ENCODE assay signal across 1 cellular context in the genomic region with DNA sequence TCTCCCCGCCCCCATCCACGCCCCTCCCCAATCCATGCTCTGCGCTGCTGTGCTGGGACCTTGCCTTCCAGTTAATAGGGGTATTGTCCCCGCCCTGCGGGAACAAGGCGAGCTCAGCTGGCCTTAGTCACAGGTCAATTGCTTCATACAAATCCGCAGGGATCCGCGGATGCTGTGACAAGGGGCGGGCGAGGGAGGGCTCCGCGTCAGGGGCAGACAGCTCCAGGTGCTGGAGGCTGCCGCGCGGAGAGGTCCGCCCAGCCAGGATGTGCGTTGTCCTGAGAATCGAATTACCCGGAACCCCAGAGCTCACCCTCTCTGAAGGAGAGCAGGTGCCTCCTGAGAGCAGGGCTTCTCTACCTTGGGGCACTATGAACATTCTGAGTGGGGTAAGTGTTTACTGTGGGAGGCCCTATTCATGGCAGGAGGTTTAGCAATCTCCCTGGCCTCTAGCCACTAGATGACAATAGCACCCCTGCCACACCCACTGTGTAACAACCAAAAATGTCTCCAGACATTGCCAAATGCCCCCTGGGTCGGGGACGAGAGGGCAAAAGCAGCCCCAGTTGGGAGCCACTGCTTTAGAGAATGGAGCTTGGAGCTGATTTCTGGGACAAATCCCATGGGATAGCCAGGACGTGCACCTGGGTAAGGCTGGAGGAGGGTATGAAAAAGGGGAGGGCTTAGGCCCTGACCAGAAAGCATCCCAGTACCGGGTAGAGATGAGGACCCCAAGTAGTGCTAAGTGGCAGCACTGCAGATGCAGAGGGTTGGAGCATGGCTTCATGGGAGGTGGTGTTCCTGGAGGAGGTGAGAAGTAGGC.
TF ChIP-seq lines count a peak whose summit lies in the region.

No MANE protein-coding gene starts in this region.

TF ChIP-seq in WTC11, 78 proteins besides CTCF, POLR2A, EP300 and RAD21 (continued from another document):
- TF ChIP-seq, protein P1, sequence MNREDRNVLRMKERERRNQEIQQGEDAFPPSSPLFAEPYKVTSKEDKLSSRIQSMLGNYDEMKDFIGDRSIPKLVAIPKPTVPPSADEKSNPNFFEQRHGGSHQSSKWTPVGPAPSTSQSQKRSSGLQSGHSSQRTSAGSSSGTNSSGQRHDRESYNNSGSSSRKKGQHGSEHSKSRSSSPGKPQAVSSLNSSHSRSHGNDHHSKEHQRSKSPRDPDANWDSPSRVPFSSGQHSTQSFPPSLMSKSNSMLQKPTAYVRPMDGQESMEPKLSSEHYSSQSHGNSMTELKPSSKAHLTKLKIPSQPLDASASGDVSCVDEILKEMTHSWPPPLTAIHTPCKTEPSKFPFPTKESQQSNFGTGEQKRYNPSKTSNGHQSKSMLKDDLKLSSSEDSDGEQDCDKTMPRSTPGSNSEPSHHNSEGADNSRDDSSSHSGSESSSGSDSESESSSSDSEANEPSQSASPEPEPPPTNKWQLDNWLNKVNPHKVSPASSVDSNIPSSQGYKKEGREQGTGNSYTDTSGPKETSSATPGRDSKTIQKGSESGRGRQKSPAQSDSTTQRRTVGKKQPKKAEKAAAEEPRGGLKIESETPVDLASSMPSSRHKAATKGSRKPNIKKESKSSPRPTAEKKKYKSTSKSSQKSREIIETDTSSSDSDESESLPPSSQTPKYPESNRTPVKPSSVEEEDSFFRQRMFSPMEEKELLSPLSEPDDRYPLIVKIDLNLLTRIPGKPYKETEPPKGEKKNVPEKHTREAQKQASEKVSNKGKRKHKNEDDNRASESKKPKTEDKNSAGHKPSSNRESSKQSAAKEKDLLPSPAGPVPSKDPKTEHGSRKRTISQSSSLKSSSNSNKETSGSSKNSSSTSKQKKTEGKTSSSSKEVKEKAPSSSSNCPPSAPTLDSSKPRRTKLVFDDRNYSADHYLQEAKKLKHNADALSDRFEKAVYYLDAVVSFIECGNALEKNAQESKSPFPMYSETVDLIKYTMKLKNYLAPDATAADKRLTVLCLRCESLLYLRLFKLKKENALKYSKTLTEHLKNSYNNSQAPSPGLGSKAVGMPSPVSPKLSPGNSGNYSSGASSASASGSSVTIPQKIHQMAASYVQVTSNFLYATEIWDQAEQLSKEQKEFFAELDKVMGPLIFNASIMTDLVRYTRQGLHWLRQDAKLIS (CRISPR knock-in tag; IDR thresholded peaks at IDR 0.05; ENCODE audit: borderline replicate concordance), result no peak
- no peak for TF ChIP-seq ZNF219 (CRISPR knock-in tag; IDR thresholded peaks at IDR 0.05; ENCODE audit: borderline replicate concordance)
